ENCODE assay signal across 17 cellular contexts in genomic region chr4:185914583-185915199, GRCh38.
A peak's percentile ranks its signal among the peaks of the same experiment; 100 is the strongest.
DNase-seq lines count a peak whose midpoint lies in the region; ATAC-seq and TF ChIP-seq lines count a peak whose summit lies in the region.
"Had no signal": no experiment of that assay in that cellular context is flagged by ENCODE, and none has a peak within 500 bp of the region (broad histone marks: within the 10 kb centered on the region; RNA-seq: fewer than 3 reads in every experiment).

No MANE protein-coding gene starts in this region.

- no peak overlapping the region for H4K8ac ChIP-seq in trophoblast cell (ENCODE audit: low read depth, low read length)

- no peak overlapping the region for H3K18ac ChIP-seq in trophoblast cell (ENCODE audit: low read length)

- no peak overlapping the region for H3K9ac ChIP-seq in trophoblast cell (ENCODE audit: low read length)

- no peak overlapping the region for H3K23ac ChIP-seq in trophoblast cell (ENCODE audit: low read length)

- H3K14ac ChIP-seq in trophoblast cell (ENCODE audit: low read length), result no peak overlapping the region

- H2BK5ac ChIP-seq in trophoblast cell (ENCODE audit: low read depth, low read length, poor library complexity), result no peak overlapping the region

- H3K79me1 ChIP-seq in trophoblast cell (ENCODE audit: low read length), result peaks cover 5% of the 10 kb centered on the region

- H3K4ac ChIP-seq in trophoblast cell (ENCODE audit: low read depth, low read length), result no peak overlapping the region

- intact Hi-C loops in vagina (cut with DNase I), result no loop called here

- no peak for TF ChIP-seq POLR2A in vagina (IDR thresholded peaks at IDR 0.05)

- no peak overlapping the region for H2AFZ ChIP-seq in trophoblast cell (ENCODE audit: insufficient read depth, low read length, poor library complexity)

- H3K4me2 ChIP-seq in trophoblast cell (ENCODE audit: low read length), result no peak overlapping the region

- ATAC-seq in HG02798 (IDR thresholded peaks at IDR 0.05; ENCODE audit: poor library complexity, unreplicated experiment) (no peak), GM18867 (IDR thresholded peaks at IDR 0.05; ENCODE audit: unreplicated experiment) (no peak)
- ATAC-seq: right cardiac atrium; stimulated activated memory B cell treated with anti-CD40 and anti-IgM and Interleukin-4, amounts not matched to agents 10 μg/mL and 1 μg/mL and 100 μg/mL, for 72 hours; T-helper 17 cell had no signal

- whole genome bisulfite sequencing in trophoblast cell (ENCODE audit: extremely low coverage, insufficient coverage, insufficient read length), result no CpG with 5 or more reads among the region's 11 CpGs

- H3K27me3 ChIP-seq in SJSA1 (replicated peaks) (no peaks in the 10 kb centered on the region), trophoblast cell (ENCODE audit: insufficient read depth, low read length) (no peaks in the 10 kb centered on the region), vagina (no peaks in the 10 kb centered on the region)

- no peak overlapping the region for H4K12ac ChIP-seq in trophoblast cell (ENCODE audit: low read depth, low read length)

- H4K91ac ChIP-seq in trophoblast cell (ENCODE audit: low read depth, low read length), result no peak overlapping the region

- no peaks in the 10 kb centered on the region for H3K9me3 ChIP-seq in SJSA1 (replicated peaks)
- no peaks in the 10 kb centered on the region for H3K9me3 ChIP-seq in trophoblast cell (ENCODE audit: insufficient read depth, low read depth, low read length)
- H3K9me3 ChIP-seq in vagina, result no peaks in the 10 kb centered on the region

- no peak for TF ChIP-seq CTCF in vagina (IDR thresholded peaks at IDR 0.05)

- H2BK12ac ChIP-seq in trophoblast cell (ENCODE audit: low read length), result no peak overlapping the region

- H2BK120ac ChIP-seq in trophoblast cell (ENCODE audit: insufficient read depth, low read length, poor library complexity), result no peak overlapping the region

- H2AK5ac ChIP-seq in trophoblast cell (ENCODE audit: low read length), result no peak overlapping the region

- H3K79me2 ChIP-seq in trophoblast cell (ENCODE audit: control insufficient read depth, insufficient read depth, low read length, poor library complexity), result no peaks in the 10 kb centered on the region

- no peaks in the 10 kb centered on the region for H3K36me3 ChIP-seq in SJSA1
- no peaks in the 10 kb centered on the region for H3K36me3 ChIP-seq in trophoblast cell (ENCODE audit: control insufficient read depth in 1 of 2, insufficient read depth in 2 of 2, low read length in 2 of 2)
- H3K36me3 ChIP-seq in vagina, result no peaks in the 10 kb centered on the region

- no peak overlapping the region for H3K4me3 ChIP-seq in SJSA1
- no peak overlapping the region for H3K4me3 ChIP-seq in trophoblast cell (ENCODE audit: low read depth, low read length)
- no peak overlapping the region for H3K4me3 ChIP-seq in vagina
- H3K4me3 ChIP-seq: lung had no signal

- H3K4me1 ChIP-seq in SJSA1 (replicated peaks), result peaks cover 30% of the 10 kb centered on the region
- no peaks in the 10 kb centered on the region for H3K4me1 ChIP-seq in trophoblast cell (ENCODE audit: control insufficient read depth in 1 of 2, insufficient read depth in 2 of 2, low read length in 2 of 2)
- H3K4me1 ChIP-seq in vagina, result no peaks in the 10 kb centered on the region

- peak; percentile 59 for DNase-seq in COLO829 (ENCODE audit: low spot score)
- peak; percentile 52 to 89 for DNase-seq in SJSA1 (ENCODE audit: low read depth in 1 of 2, low spot score in 2 of 2)
- peak; percentile 37 for DNase-seq in fibroblast of gingiva (ENCODE audit: low read depth)
- no peak for DNase-seq in trophoblast cell
- DNase-seq in activated naive CD4-positive, alpha-beta T cell treated with anti-CD3 and anti-CD28 coated beads, Interleukin-2, amount 50 U/mL, for 16 hours, result no peak
- no peak for DNase-seq in vagina (ENCODE audit: extremely low spot score in 2 of 2)
- DNase-seq: activated naive CD8-positive, alpha-beta T cell treated with anti-CD3 and anti-CD28 coated beads for 36 hours; DMS 273 treated with DMSO at 0.1 percent for 48 hours; erythroblast; NCI-H1930; NCI-H748 treated with DMSO at 0.1 percent for 48 hours; right cardiac atrium; T-helper 17 cell had no signal

- peak overlapping the region; percentile 79 for H3K27ac ChIP-seq in SJSA1
- peak overlapping the region; percentile 27 for H3K27ac ChIP-seq in trophoblast cell (ENCODE audit: low read depth, low read length)
- no peak overlapping the region for H3K27ac ChIP-seq in vagina

Comparison
In these comparisons a context has a peak if more than half of its experiments do, and no peak if none do; other contexts are left out.
1. DNase-seq: peak in COLO829 (single experiment), SJSA1 (2 of 2) and fibroblast of gingiva (single experiment); none in trophoblast cell (0 of 2), activated naive CD4-positive, alpha-beta T cell treated with anti-CD3 and anti-CD28 coated beads, Interleukin-2, amount 50 U/mL, for 16 hours (single experiment) and vagina (0 of 2).